In genomic region chr10:120145107-120145506, GRCh38 we compare ENCODE assay signal across 1 cellular context.
TF ChIP-seq lines count a peak whose summit lies in the region.

No MANE protein-coding gene starts in this region.

TF ChIP-seq in K562, 482 proteins besides CTCF, POLR2A, EP300 and RAD21 (continued from another document):
- TF ChIP-seq PURB (CRISPR knock-in tag; IDR thresholded peaks at IDR 0.05; ENCODE audit: low read depth), result no peak
- TF ChIP-seq ZBTB7A (IDR thresholded peaks at IDR 0.05; ENCODE audit: borderline replicate concordance, control insufficient read depth, low read depth, low read length), result no peak
- peak; percentile 49; the same call in 1 of the 2 replicates for TF ChIP-seq ETS1 (conservative IDR thresholded peaks at IDR 0.05; ENCODE audit: control insufficient read depth, low read depth, low read length)
- no peak for TF ChIP-seq FOXK2 (conservative IDR thresholded peaks at IDR 0.05 in 1 of 2, IDR thresholded peaks at IDR 0.05 in 1 of 2; ENCODE audit: low read depth in 2 of 2)
- peak; percentile 87 for TF ChIP-seq CC2D1A (IDR thresholded peaks at IDR 0.05)
- no peak for TF ChIP-seq NEUROD1 (IDR thresholded peaks at IDR 0.05; ENCODE audit: borderline replicate concordance, low read depth, low read length, partially characterized antibody)
- peak; percentile 63; the same call in 1 of the 2 replicates for TF ChIP-seq PYGO2 (tag; IDR thresholded peaks at IDR 0.05)
- peak; percentile 81 for TF ChIP-seq POLR2AphosphoS5 (IDR thresholded peaks at IDR 0.05; ENCODE audit: control insufficient read depth, insufficient read depth, low read depth, low read length)
- TF ChIP-seq ZNF253 (CRISPR knock-in tag; conservative IDR thresholded peaks at IDR 0.05), result no peak
- TF ChIP-seq SMARCE1 (IDR thresholded peaks at IDR 0.05), result peak; percentile 94; the same call in 1 of the 2 replicates
- no peak for TF ChIP-seq TCF15 (CRISPR knock-in tag; IDR thresholded peaks at IDR 0.05)
- TF ChIP-seq RFX7 (CRISPR knock-in tag; IDR thresholded peaks at IDR 0.05), result no peak
- TF ChIP-seq TEAD1 (CRISPR knock-in tag; IDR thresholded peaks at IDR 0.05), result peak in 1 of 2 experiments; percentile 78; a peak in 2 of 4 replicates
- peak; percentile 95 for TF ChIP-seq ZNF589 (CRISPR knock-in tag; IDR thresholded peaks at IDR 0.05; ENCODE audit: low read depth)
- TF ChIP-seq HMGXB4 (CRISPR knock-in tag; IDR thresholded peaks at IDR 0.05), result no peak
- TF ChIP-seq CHCHD3 (CRISPR knock-in tag; IDR thresholded peaks at IDR 0.05), result no peak
